11 cellular contexts compared by ENCODE assay signal in the genomic region with DNA sequence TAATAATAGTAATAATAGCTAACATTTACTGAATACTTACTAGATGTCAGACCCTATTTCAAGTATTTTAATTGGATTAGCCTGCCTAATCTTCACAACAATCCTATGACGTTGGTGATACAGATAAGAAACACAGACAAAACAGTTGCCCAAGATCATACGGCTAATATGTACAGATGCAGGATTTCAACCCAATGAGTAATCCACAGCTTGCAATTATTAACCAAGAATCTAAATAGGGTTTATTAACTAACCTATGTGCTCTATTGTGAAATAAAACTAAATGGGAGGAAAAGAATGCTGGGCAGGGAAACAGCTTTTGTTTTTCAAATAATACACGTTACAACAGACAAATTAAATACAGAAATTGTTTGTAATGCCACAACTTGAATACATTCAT. TPM values are rescaled to one million over a fixed set of nuclear protein-coding genes. Genes with fewer than 3 reads are reported as not detected.
DNase-seq lines count a peak whose midpoint lies in the region; ATAC-seq and TF ChIP-seq lines count a peak whose summit lies in the region.
"Had no signal": no experiment of that assay in that cellular context is flagged by ENCODE, and none has a peak within 500 bp of the region (broad histone marks: within the 10 kb centered on the region; RNA-seq: fewer than 3 reads in every experiment).

No MANE protein-coding gene starts in this region.

- CTCF ChIA-PET in OCI-LY7 (lab: Charles Lee; ENCODE audit: unreplicated experiment): no interaction called here

- H2AFZ ChIP-seq in OCI-LY7 (ENCODE audit: low read length): no peak overlapping the region

- no peaks in the 10 kb centered on the region for H3K9me2 ChIP-seq in OCI-LY7 (ENCODE audit: insufficient read depth, low read length)

- DNase-seq in cardiac fibroblast (ENCODE audit: low read depth in 2 of 2): peak; percentile 86 to 89
- DNase-seq in progenitor cell of endocrine pancreas (ENCODE audit: low spot score, unreplicated experiment): no peak
- no peak for DNase-seq in OCI-LY7 (ENCODE audit: low spot score)
- DNase-seq in effector CD4-positive, alpha-beta T cell: no peak
- DNase-seq in stimulated activated naive B cell treated with anti-CD40 and anti-IgM and Interleukin-4, amounts not matched to agents 10 μg/mL and 1 μg/mL and 100 μg/mL, for 72 hours: no peak
- DNase-seq: activated CD8-positive, alpha-beta T cell treated with anti-CD3 and anti-CD28 coated beads, Interleukin-2, amount 10 ng/mL, durations not matched to agents 7 days and 5 days; GF-D8 had no signal

- no peaks in the 10 kb centered on the region for H4K20me1 ChIP-seq in OCI-LY7 (ENCODE audit: insufficient read depth, low read length)

- H3K4me3 ChIP-seq in cardiac fibroblast (replicated peaks in 1 of 2; ENCODE audit: low read depth in 2 of 2, low read length in 2 of 2) (no peak overlapping the region), OCI-LY7 (ENCODE audit: low read depth, low read length, poor library complexity, severe bottlenecking) (no peak overlapping the region)

- TF ChIP-seq CTCF in cardiac fibroblast (IDR thresholded peaks at IDR 0.05; ENCODE audit: low read depth, low read length) (no peak), progenitor cell of endocrine pancreas (IDR thresholded peaks at IDR 0.05; ENCODE audit: unreplicated experiment) (no peak), OCI-LY7 (conservative IDR thresholded peaks at IDR 0.05; ENCODE audit: low read length) (no peak)

- no peaks in the 10 kb centered on the region; the same call in 1 of the 2 replicates for H3K79me2 ChIP-seq in OCI-LY7 (ENCODE audit: insufficient read depth, low read depth, low read length)

- H3K27ac ChIP-seq in OCI-LY7 (ENCODE audit: low read depth, low read length, poor library complexity, severe bottlenecking): no peak overlapping the region

- no peak overlapping the region for H3K4me2 ChIP-seq in OCI-LY7 (ENCODE audit: low read length)

- no peaks in the 10 kb centered on the region for H3K9me3 Mint-ChIP-seq in progenitor cell of endocrine pancreas (ENCODE audit: low read depth)
- no peaks in the 10 kb centered on the region for H3K9me3 Mint-ChIP-seq in stimulated activated naive B cell treated with anti-CD40 and anti-IgM and Interleukin-4, amounts not matched to agents 10 μg/mL and 1 μg/mL and 100 μg/mL, for 72 hours

- POLR2A ChIA-PET in OCI-LY7 (lab: Charles Lee): interaction anchor here (0.6 kb wide), 1 partner anchor 576 kb away, joined by 4 read pairs; no protein-coding TSS in a partner anchor

- H3K36me3 Mint-ChIP-seq in progenitor cell of endocrine pancreas (ENCODE audit: insufficient read depth): no peaks in the 10 kb centered on the region
- H3K36me3 Mint-ChIP-seq in stimulated activated naive B cell treated with anti-CD40 and anti-IgM and Interleukin-4, amounts not matched to agents 10 μg/mL and 1 μg/mL and 100 μg/mL, for 72 hours: peaks cover 0 to 6% of the 10 kb centered on the region in 2 donors

- BruUV-seq in OCI-LY7 (replicated peaks; lab: Mats Ljungman, UMichigan): no TSS peak

- intact Hi-C loops in OCI-LY7 (cut with micrococcal nuclease; ENCODE audit: unreplicated experiment): no loop called here

- no peaks in the 10 kb centered on the region for H3K27me3 Mint-ChIP-seq in progenitor cell of endocrine pancreas
- H3K27me3 Mint-ChIP-seq in stimulated activated naive B cell treated with anti-CD40 and anti-IgM and Interleukin-4, amounts not matched to agents 10 μg/mL and 1 μg/mL and 100 μg/mL, for 72 hours: no peaks in the 10 kb centered on the region

- no peak overlapping the region for H3K4me3 Mint-ChIP-seq in progenitor cell of endocrine pancreas (ENCODE audit: low read depth)
- no peak overlapping the region for H3K4me3 Mint-ChIP-seq in stimulated activated naive B cell treated with anti-CD40 and anti-IgM and Interleukin-4, amounts not matched to agents 10 μg/mL and 1 μg/mL and 100 μg/mL, for 72 hours
- H3K4me3 Mint-ChIP-seq: activated CD8-positive, alpha-beta T cell treated with anti-CD3 and anti-CD28 coated beads, Interleukin-2, amount 10 ng/mL, durations not matched to agents 7 days and 5 days had no signal

- H3K27ac Mint-ChIP-seq in progenitor cell of endocrine pancreas: peak overlapping the region; percentile 36
- no peak overlapping the region for H3K27ac Mint-ChIP-seq in stimulated activated naive B cell treated with anti-CD40 and anti-IgM and Interleukin-4, amounts not matched to agents 10 μg/mL and 1 μg/mL and 100 μg/mL, for 72 hours
- H3K27ac Mint-ChIP-seq: activated CD8-positive, alpha-beta T cell treated with anti-CD3 and anti-CD28 coated beads, Interleukin-2, amount 10 ng/mL, durations not matched to agents 7 days and 5 days had no signal

- H3K4me1 ChIP-seq in OCI-LY7 (ENCODE audit: insufficient read depth, low read length, poor library complexity, severe bottlenecking): no peaks in the 10 kb centered on the region

- no peaks in the 10 kb centered on the region for H3K9me3 ChIP-seq in OCI-LY7 (ENCODE audit: low read length)

- ATAC-seq in GM19395 (IDR thresholded peaks at IDR 0.05; ENCODE audit: unreplicated experiment) (peak; percentile 79), HG03097 (IDR thresholded peaks at IDR 0.05; ENCODE audit: low FRiP score, unreplicated experiment) (peak; percentile 79), HG02885 (IDR thresholded peaks at IDR 0.05; ENCODE audit: poor library complexity, unreplicated experiment) (no peak)
- ATAC-seq in stimulated activated naive B cell treated with anti-CD40 and anti-IgM and Interleukin-4, amounts not matched to agents 10 μg/mL and 1 μg/mL and 100 μg/mL, for 72 hours (replicated peaks): no peak
- ATAC-seq: activated CD8-positive, alpha-beta T cell treated with anti-CD3 and anti-CD28 coated beads, Interleukin-2, amount 10 ng/mL, durations not matched to agents 7 days and 5 days; HCT116 had no signal

- H3K36me3 ChIP-seq in OCI-LY7 (ENCODE audit: insufficient read depth, low read length): no peaks in the 10 kb centered on the region

- peaks cover 5% of the 10 kb centered on the region for H3K4me1 Mint-ChIP-seq in progenitor cell of endocrine pancreas (ENCODE audit: low read depth)
- H3K4me1 Mint-ChIP-seq in stimulated activated naive B cell treated with anti-CD40 and anti-IgM and Interleukin-4, amounts not matched to agents 10 μg/mL and 1 μg/mL and 100 μg/mL, for 72 hours: peaks cover 5% of the 10 kb centered on the region in 2 donors

RNA-seq across cellular contexts. Expression of a gene that starts 23.4 kb away (rescaled TPM):
- total RNA-seq in progenitor cell of endocrine pancreas (10.0 and 12.8 TPM in 2 replicates), OCI-LY7 (2022) (12.7 and 13.5 TPM in 2 replicates)
- total RNA-seq in OCI-LY7 (2014; rRNA removed; shearing (Covaris generic)): 11.0 and 12.6 TPM in 2 replicates

RNA-seq across cellular contexts. Expression of a gene that starts 23.6 kb away (rescaled TPM):
- total RNA-seq in progenitor cell of endocrine pancreas (15.8 and 16.1 TPM in 2 replicates), OCI-LY7 (2022) (32.4 and 41.0 TPM in 2 replicates)
- total RNA-seq in OCI-LY7 (2014; rRNA removed; shearing (Covaris generic)): 27.9 and 29.2 TPM in 2 replicates

Comparison
In these comparisons a context has a peak if more than half of its experiments do, and no peak if none do; other contexts are left out.
1. ATAC-seq: peak in GM19395 (single experiment) and HG03097 (single experiment); none in HG02885 (single experiment) and stimulated activated naive B cell treated with anti-CD40 and anti-IgM and Interleukin-4, amounts not matched to agents 10 μg/mL and 1 μg/mL and 100 μg/mL, for 72 hours (0 of 2).
2. DNase-seq: peak in cardiac fibroblast (2 of 2); none in progenitor cell of endocrine pancreas (single experiment), OCI-LY7 (single experiment), effector CD4-positive, alpha-beta T cell (single experiment) and stimulated activated naive B cell treated with anti-CD40 and anti-IgM and Interleukin-4, amounts not matched to agents 10 μg/mL and 1 μg/mL and 100 μg/mL, for 72 hours (single experiment).